In the genomic region with DNA sequence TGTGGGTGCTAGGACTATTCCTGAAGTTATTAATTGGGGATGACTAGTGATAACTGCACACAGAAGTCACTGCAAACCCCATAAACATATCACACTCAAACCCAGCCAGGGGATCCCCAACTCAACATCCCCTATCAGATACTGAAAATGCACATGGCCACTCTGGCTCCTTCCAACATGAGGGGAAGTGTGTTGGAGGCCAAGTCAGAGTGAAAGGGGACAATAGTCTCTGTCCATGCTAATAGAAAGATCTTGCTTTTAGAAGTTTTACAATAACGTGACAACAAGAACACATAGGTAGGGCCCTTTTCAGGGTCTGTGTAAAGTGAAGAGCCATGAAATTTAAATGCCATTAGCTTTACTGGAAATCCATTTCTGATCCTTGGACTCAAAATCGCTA, we compare ENCODE assay signal across 28 cellular contexts.
DNase-seq lines count a peak whose midpoint lies in the region; ATAC-seq and TF ChIP-seq lines count a peak whose summit lies in the region.
"Had no signal": no experiment of that assay in that cellular context is flagged by ENCODE, and none has a peak within 500 bp of the region (broad histone marks: within the 10 kb centered on the region; RNA-seq: fewer than 3 reads in every experiment).

No MANE protein-coding gene starts in this region.

- H3K4me3 ChIP-seq in GM12865 (ENCODE audit: low read depth, low read length) (no peak overlapping the region), OCI-LY3 (ENCODE audit: low read length) (no peak overlapping the region)
- H3K4me3 ChIP-seq: GM23248, PC-9, SJSA1 had no signal

- no peaks in the 10 kb centered on the region for H3K36me3 ChIP-seq in OCI-LY3 (replicated peaks; ENCODE audit: low read depth, low read length)
- H3K36me3 ChIP-seq: BE2C, SJSA1 had no signal

- peak overlapping the region; percentile 57 for H3K4me2 ChIP-seq in OCI-LY3 (ENCODE audit: low read length)
- H3K4me2 ChIP-seq: PC-9 had no signal

- peak; percentile 51 for DNase-seq in GM12865 (ENCODE audit: low read depth)
- no peak for DNase-seq in NCI-H146 (lab: John Stamatoyannopoulos, UW)
- no peak for DNase-seq in UCSD-AML1 (lab: John Stamatoyannopoulos, UW; ENCODE audit: unreplicated experiment)
- no peak for DNase-seq in pons (ENCODE audit: low spot score)
- DNase-seq: 8988T; ACHN; BE2C; CD8-positive, alpha-beta memory T cell; DMS79 treated with DMSO at 0.1 percent for 48 hours; GF-D8; GM23248; H7; NCI-H1048; NCI-H1417 treated with DMSO at 0.1 percent for 48 hours; NCI-H187; NCI-H2081 treated with DMSO at 0.1 percent for 48 hours; NCI-H2171; NCI-H446; NCI-H524 treated with DMSO at 0.1 percent for 48 hours; NCI-H774; PC-9; T-helper 2 cell had no signal

- peak overlapping the region; percentile 69 for H3K27ac ChIP-seq in OCI-LY3 (ENCODE audit: low read length)
- H3K27ac ChIP-seq: GM23248, PC-9, SJSA1 had no signal

- no peaks in the 10 kb centered on the region for H4K20me1 ChIP-seq in OCI-LY3 (ENCODE audit: insufficient read depth, low read length)

- H3K79me2 ChIP-seq in OCI-LY3 (ENCODE audit: low read length) = no peaks in the 10 kb centered on the region

- H3K9me3 ChIP-seq in OCI-LY3 (ENCODE audit: insufficient read depth, low read length) = no peaks in the 10 kb centered on the region
- H3K9me3 ChIP-seq: BE2C, SJSA1 had no signal

- no peaks in the 10 kb centered on the region for H3K27me3 ChIP-seq in OCI-LY3 (ENCODE audit: low read depth, low read length)
- H3K27me3 ChIP-seq: BE2C, SJSA1 had no signal

- H3K4me1 ChIP-seq in OCI-LY3 (ENCODE audit: low read length) = peaks cover 47% of the 10 kb centered on the region
- H3K4me1 ChIP-seq: BE2C, SJSA1 had no signal

- H2AFZ ChIP-seq in OCI-LY3 (ENCODE audit: low read depth, low read length) = no peak overlapping the region
- H2AFZ ChIP-seq: GM23248, PC-9 had no signal

- no peak overlapping the region for H3K9ac ChIP-seq in OCI-LY3 (ENCODE audit: low read length)
- H3K9ac ChIP-seq: GM23248 had no signal

- TF ChIP-seq CTCF in GM12865 (IDR thresholded peaks at IDR 0.05; ENCODE audit: insufficient read depth, low read depth, low read length, missing control alignments) (no peak), OCI-LY3 (IDR thresholded peaks at IDR 0.05; ENCODE audit: low read depth, low read length) (no peak)

- ATAC-seq in GM19351 (IDR thresholded peaks at IDR 0.05; ENCODE audit: unreplicated experiment) = peak; percentile 28
- ATAC-seq in HG02870 (IDR thresholded peaks at IDR 0.05; ENCODE audit: unreplicated experiment) = peak; percentile 40
- ATAC-seq in HG02571 (IDR thresholded peaks at IDR 0.05; ENCODE audit: unreplicated experiment) = no peak
- ATAC-seq: Right ventricle myocardium inferior had no signal
